ENCODE assay signal across 28 cellular contexts in genomic region chr19:33409035-33409434, GRCh38.
"Had no signal": no experiment of that assay in that cellular context is flagged by ENCODE, and none has a peak within 500 bp of the region (broad histone marks: within the 10 kb centered on the region; RNA-seq: fewer than 3 reads in every experiment).

No MANE protein-coding gene starts in this region.

- H3K9me3 Mint-ChIP-seq: activated B cell treated with CpG ODN at 0.5 μM for 24 hours; activated CD4-positive, alpha-beta T cell treated with anti-CD3 and anti-CD28 coated beads, Interleukin-2, amount 10 ng/mL, durations not matched to agents 24 days and 14 days; activated naive CD4-positive, alpha-beta T cell treated with anti-CD3 and anti-CD28 coated beads for 36 hours; activated naive CD8-positive, alpha-beta T cell treated with anti-CD3 and anti-CD28 coated beads for 36 hours; activated T-helper 17 cell treated with anti-CD3 and anti-CD28 coated beads, Interleukin-2, amount 50 U/mL, for 72 hours; T-cell had no signal

- H3K9me3 ChIP-seq: Peyer's patch had no signal

- H3K4me3 ChIP-seq: Peyer's patch had no signal

- H3K4me3 Mint-ChIP-seq: activated B cell treated with CpG ODN at 0.5 μM for 24 hours; activated CD4-positive, alpha-beta T cell treated with anti-CD3 and anti-CD28 coated beads, Interleukin-2, amount 10 ng/mL, durations not matched to agents 24 days and 14 days; activated naive CD4-positive, alpha-beta T cell treated with anti-CD3 and anti-CD28 coated beads for 36 hours; activated naive CD8-positive, alpha-beta T cell treated with anti-CD3 and anti-CD28 coated beads for 36 hours; activated T-helper 17 cell treated with anti-CD3 and anti-CD28 coated beads, Interleukin-2, amount 50 U/mL, for 72 hours; T-cell had no signal

- DNase-seq: activated B cell treated with CpG ODN at 0.5 μM for 24 hours; activated CD4-positive, alpha-beta T cell treated with anti-CD3 and anti-CD28 coated beads for 1 hour; activated CD4-positive, alpha-beta T cell treated with anti-CD3 and anti-CD28 coated beads, Interleukin-2, amount 10 ng/mL, durations not matched to agents 24 days and 14 days; activated CD4-positive, alpha-beta T cell treated with anti-CD3 and anti-CD28 coated beads, Interleukin-2, amount 50 U/mL, for 48 hours; activated gamma-delta T cell; activated naive CD4-positive, alpha-beta T cell treated with anti-CD3 and anti-CD28 coated beads for 36 hours; activated naive CD8-positive, alpha-beta T cell treated with anti-CD3 and anti-CD28 coated beads for 36 hours; activated T-cell treated with anti-CD3 and anti-CD28 coated beads for 4 hours; activated T-cell treated with anti-CD3 and anti-CD28 coated beads, Interleukin-2, amount 50 U/mL, for 48 hours; caudate nucleus; IMR-90; Kasumi-1; KBM-7; NCI-H1417; NCI-H1930; NCI-H2171; NCI-H2227 treated with DMSO at 0.1 percent for 48 hours; NCI-H526; NCI-H774; NK-92 treated with Interleukin-12 subunit alpha and Interleukin-12 subunit beta, amount 100 ng/mL, for 24 hours; OCI-M1; Peyer's patch; SHP77 treated with DMSO at 0.1 percent for 48 hours; T-cell; T-helper 2 cell; T1000 had no signal

- H3K36me3 Mint-ChIP-seq: activated naive CD8-positive, alpha-beta T cell treated with anti-CD3 and anti-CD28 coated beads for 36 hours; T-cell had no signal

- H3K27ac Mint-ChIP-seq: activated B cell treated with CpG ODN at 0.5 μM for 24 hours; activated CD4-positive, alpha-beta T cell treated with anti-CD3 and anti-CD28 coated beads, Interleukin-2, amount 10 ng/mL, durations not matched to agents 24 days and 14 days; activated naive CD4-positive, alpha-beta T cell treated with anti-CD3 and anti-CD28 coated beads for 36 hours; activated naive CD8-positive, alpha-beta T cell treated with anti-CD3 and anti-CD28 coated beads for 36 hours; activated T-helper 17 cell treated with anti-CD3 and anti-CD28 coated beads, Interleukin-2, amount 50 U/mL, for 72 hours; T-cell had no signal

- ATAC-seq: activated T-helper 17 cell treated with anti-CD3 and anti-CD28 coated beads, Interleukin-2, amount 50 U/mL, for 72 hours; T-cell had no signal

- H3K4me1 Mint-ChIP-seq: activated B cell treated with CpG ODN at 0.5 μM for 24 hours; activated CD4-positive, alpha-beta T cell treated with anti-CD3 and anti-CD28 coated beads, Interleukin-2, amount 10 ng/mL, durations not matched to agents 24 days and 14 days; activated naive CD8-positive, alpha-beta T cell treated with anti-CD3 and anti-CD28 coated beads for 36 hours; T-cell had no signal

- H3K27me3 ChIP-seq: Peyer's patch had no signal

- H3K27ac ChIP-seq: Peyer's patch, RWPE1 had no signal

- H3K27me3 Mint-ChIP-seq: activated B cell treated with CpG ODN at 0.5 μM for 24 hours; activated CD4-positive, alpha-beta T cell treated with anti-CD3 and anti-CD28 coated beads, Interleukin-2, amount 10 ng/mL, durations not matched to agents 24 days and 14 days; activated naive CD8-positive, alpha-beta T cell treated with anti-CD3 and anti-CD28 coated beads for 36 hours; activated T-helper 17 cell treated with anti-CD3 and anti-CD28 coated beads, Interleukin-2, amount 50 U/mL, for 72 hours; T-cell had no signal
